Comparison of ENCODE assay signal across 1 cellular context in the genomic region with DNA sequence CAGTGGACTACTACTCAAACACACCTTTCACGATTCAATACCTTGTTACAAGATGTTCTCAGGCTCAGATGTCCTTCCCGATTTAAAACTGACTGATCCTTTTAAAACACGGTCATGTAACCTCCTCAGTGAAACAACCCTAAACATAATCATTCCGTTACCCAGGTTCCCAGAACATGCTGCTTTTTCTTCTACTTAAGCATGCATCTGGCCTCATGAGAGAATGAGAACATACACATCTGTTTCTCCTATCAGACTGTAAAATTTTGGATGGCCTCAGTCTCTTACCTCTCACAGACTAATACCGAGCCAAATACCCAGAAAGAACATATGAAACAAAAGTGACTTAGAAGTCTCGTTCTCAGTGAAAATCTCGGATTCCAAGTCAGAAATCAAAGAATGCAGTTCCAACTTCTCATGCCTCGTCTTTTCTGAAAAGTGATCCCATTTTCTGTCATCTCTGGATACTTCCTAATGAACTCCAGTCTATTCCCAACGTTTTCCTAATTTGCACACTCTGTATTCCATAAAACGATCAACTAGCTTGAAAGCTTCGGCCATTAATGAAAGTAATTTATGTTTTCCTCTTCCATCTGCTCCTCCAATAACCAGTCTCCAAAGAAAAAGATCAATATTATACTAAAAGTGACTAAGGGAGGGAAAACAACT.
TF ChIP-seq lines count a peak whose summit lies in the region.

No MANE protein-coding gene starts in this region.

TF ChIP-seq in WTC11, 78 proteins besides CTCF, POLR2A, EP300 and RAD21 (continued from another document):
- TF ChIP-seq, protein P1, sequence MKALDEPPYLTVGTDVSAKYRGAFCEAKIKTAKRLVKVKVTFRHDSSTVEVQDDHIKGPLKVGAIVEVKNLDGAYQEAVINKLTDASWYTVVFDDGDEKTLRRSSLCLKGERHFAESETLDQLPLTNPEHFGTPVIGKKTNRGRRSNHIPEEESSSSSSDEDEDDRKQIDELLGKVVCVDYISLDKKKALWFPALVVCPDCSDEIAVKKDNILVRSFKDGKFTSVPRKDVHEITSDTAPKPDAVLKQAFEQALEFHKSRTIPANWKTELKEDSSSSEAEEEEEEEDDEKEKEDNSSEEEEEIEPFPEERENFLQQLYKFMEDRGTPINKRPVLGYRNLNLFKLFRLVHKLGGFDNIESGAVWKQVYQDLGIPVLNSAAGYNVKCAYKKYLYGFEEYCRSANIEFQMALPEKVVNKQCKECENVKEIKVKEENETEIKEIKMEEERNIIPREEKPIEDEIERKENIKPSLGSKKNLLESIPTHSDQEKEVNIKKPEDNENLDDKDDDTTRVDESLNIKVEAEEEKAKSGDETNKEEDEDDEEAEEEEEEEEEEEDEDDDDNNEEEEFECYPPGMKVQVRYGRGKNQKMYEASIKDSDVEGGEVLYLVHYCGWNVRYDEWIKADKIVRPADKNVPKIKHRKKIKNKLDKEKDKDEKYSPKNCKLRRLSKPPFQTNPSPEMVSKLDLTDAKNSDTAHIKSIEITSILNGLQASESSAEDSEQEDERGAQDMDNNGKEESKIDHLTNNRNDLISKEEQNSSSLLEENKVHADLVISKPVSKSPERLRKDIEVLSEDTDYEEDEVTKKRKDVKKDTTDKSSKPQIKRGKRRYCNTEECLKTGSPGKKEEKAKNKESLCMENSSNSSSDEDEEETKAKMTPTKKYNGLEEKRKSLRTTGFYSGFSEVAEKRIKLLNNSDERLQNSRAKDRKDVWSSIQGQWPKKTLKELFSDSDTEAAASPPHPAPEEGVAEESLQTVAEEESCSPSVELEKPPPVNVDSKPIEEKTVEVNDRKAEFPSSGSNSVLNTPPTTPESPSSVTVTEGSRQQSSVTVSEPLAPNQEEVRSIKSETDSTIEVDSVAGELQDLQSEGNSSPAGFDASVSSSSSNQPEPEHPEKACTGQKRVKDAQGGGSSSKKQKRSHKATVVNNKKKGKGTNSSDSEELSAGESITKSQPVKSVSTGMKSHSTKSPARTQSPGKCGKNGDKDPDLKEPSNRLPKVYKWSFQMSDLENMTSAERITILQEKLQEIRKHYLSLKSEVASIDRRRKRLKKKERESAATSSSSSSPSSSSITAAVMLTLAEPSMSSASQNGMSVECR (CRISPR knock-in tag; IDR thresholded peaks at IDR 0.05; ENCODE audit: borderline replicate concordance) = no peak
- TF ChIP-seq NR3C1 (CRISPR knock-in tag; conservative IDR thresholded peaks at IDR 0.05; ENCODE audit: low read depth) (no peak), JAZF1 (CRISPR knock-in tag; IDR thresholded peaks at IDR 0.05) (no peak)
